Comparison of ENCODE assay signal across 8 cellular contexts in the genomic region with DNA sequence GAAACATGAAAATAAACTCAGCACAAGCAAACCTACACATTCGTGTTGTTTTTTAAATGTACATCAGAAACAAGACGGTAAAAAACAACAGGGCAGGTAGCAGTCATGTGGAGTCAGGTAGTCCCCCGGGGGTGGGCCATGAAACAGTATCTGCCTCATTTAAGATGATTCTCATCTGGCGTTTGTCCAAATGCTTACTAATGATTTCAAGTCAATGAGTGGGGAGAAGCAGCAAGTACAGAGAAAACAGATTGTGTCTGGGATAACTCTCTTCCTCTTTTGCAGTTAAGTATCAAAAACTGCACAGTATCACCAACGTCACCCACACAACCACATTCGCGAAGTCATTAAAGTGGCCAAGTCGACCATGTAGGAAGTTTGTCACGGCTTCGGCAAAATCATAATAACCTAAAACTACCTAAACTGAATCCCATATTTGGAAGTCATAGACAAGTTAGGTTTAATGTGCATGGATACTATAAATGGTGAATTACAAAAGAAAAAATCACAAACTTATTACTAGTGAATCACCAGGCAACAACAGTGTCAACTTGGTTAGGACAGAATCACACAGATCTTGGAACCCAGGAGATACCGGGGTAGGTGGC.
DNase-seq lines count a peak whose midpoint lies in the region; ATAC-seq lines count a peak whose summit lies in the region.

No MANE protein-coding gene starts in this region.

- ATAC-seq in HG02852 (IDR thresholded peaks at IDR 0.05; ENCODE audit: unreplicated experiment), result peak; percentile 16

- H3K27ac ChIP-seq in skin epidermis, result peak overlapping the region; percentile 77 to 100 (median 97)

- DNase-seq in NCI-H446 (lab: John Stamatoyannopoulos, UW) (peak; percentile 28 to 46), NCI-H446 treated with DMSO at 0.1 percent for 48 hours (lab: John Stamatoyannopoulos, UW) (no peak), NCI-H345 (lab: John Stamatoyannopoulos, UW) (peak; percentile 89), germinal center (ENCODE audit: low spot score) (peak; percentile 36), NK-92 (lab: John Stamatoyannopoulos, UW; ENCODE audit: unreplicated experiment) (no peak)
- DNase-seq in activated CD4-positive, alpha-beta T cell treated with anti-CD3 and anti-CD28 coated beads, Interleukin-2, amount 50 U/mL, for 1 hour, result peak; percentile 27

- peak overlapping the region; percentile 52 to 97 (median 77) for H3K4me3 ChIP-seq in skin epidermis

Comparison
In these comparisons a context has a peak if more than half of its experiments do, and no peak if none do; other contexts are left out.
1. DNase-seq: peak in NCI-H446 (2 of 2), NCI-H345 (single experiment), activated CD4-positive, alpha-beta T cell treated with anti-CD3 and anti-CD28 coated beads, Interleukin-2, amount 50 U/mL, for 1 hour (single experiment) and germinal center (single experiment); none in NCI-H446 treated with DMSO at 0.1 percent for 48 hours (single experiment) and NK-92 (single experiment).